In genomic region chr4:155071962-155072361, GRCh38 we compare ENCODE assay signal across 21 cellular contexts.
DNase-seq lines count a peak whose midpoint lies in the region; ATAC-seq, FAIRE-seq and TF ChIP-seq lines count a peak whose summit lies in the region.
"Had no signal": no experiment of that assay in that cellular context is flagged by ENCODE, and none has a peak within 500 bp of the region (broad histone marks: within the 10 kb centered on the region; RNA-seq: fewer than 3 reads in every experiment).

No MANE protein-coding gene starts in this region.

- dilution Hi-C loops in endothelial cell of umbilical vein (cut with MboI; ENCODE audit: extremely low pct_ligation_motif_present, low sequenced_read_pairs) = no loop called here

- no peak overlapping the region for H3K9ac ChIP-seq in endothelial cell of umbilical vein (replicated peaks; ENCODE audit: extremely low read depth, insufficient read depth, low read length)

- no peak overlapping the region for H3K27ac ChIP-seq in endothelial cell of umbilical vein (ENCODE audit: insufficient read depth, low read depth, low read length)
- no peak overlapping the region for H3K27ac ChIP-seq in body of pancreas
- no peak overlapping the region for H3K27ac ChIP-seq in substantia nigra (ENCODE audit: low read depth, low read length, poor library complexity, severe bottlenecking)
- H3K27ac ChIP-seq: SJSA1 had no signal

- TF ChIP-seq POLR2A in endothelial cell of umbilical vein (IDR thresholded peaks at IDR 0.05; ENCODE audit: low read depth, low read length) (no peak), body of pancreas (IDR thresholded peaks at IDR 0.05) (no peak)

- H3K27me3 ChIP-seq in endothelial cell of umbilical vein (ENCODE audit: control insufficient read depth in 2 of 2, insufficient read depth in 2 of 2, low read length in 2 of 2) (no peaks in the 10 kb centered on the region), body of pancreas (no peaks in the 10 kb centered on the region)
- H3K27me3 ChIP-seq: SJSA1 had no signal

- H3K4me3 ChIP-seq in endothelial cell of umbilical vein (replicated peaks in 1 of 3; ENCODE audit: insufficient read depth in 1 of 3, low read depth in 1 of 3, low read length in 3 of 3) = no peak overlapping the region
- H3K4me3 ChIP-seq in body of pancreas = no peak overlapping the region
- H3K4me3 ChIP-seq: GM12878, SJSA1 had no signal

- no TSS peak for BruUV-seq in endothelial cell of umbilical vein (replicated peaks; lab: Mats Ljungman, UMichigan)

- H3K9me1 ChIP-seq in endothelial cell of umbilical vein (replicated peaks; ENCODE audit: control insufficient read depth, extremely low read depth, insufficient read depth, low read length) = no peaks in the 10 kb centered on the region

- TF ChIP-seq CTCF in endothelial cell of umbilical vein (IDR thresholded peaks at IDR 0.05; ENCODE audit: extremely low read depth in 1 of 2, insufficient read depth in 1 of 2, low read depth in 1 of 2, low read length in 2 of 2) (no peak), body of pancreas (IDR thresholded peaks at IDR 0.05) (no peak)

- H3K9me3 ChIP-seq in endothelial cell of umbilical vein (replicated peaks; ENCODE audit: control insufficient read depth, insufficient read depth, low read length) (no peaks in the 10 kb centered on the region), body of pancreas (no peaks in the 10 kb centered on the region)
- H3K9me3 ChIP-seq: SJSA1 had no signal

- H3K36me3 ChIP-seq in endothelial cell of umbilical vein (ENCODE audit: control insufficient read depth in 2 of 2, extremely low read depth in 1 of 2, insufficient read depth in 2 of 2, low read length in 2 of 2) (no peaks in the 10 kb centered on the region), body of pancreas (replicated peaks in 1 of 2; ENCODE audit: insufficient read depth in 1 of 2, low read depth in 2 of 2) (no peaks in the 10 kb centered on the region)
- H3K36me3 ChIP-seq: SJSA1 had no signal

- no peaks in the 10 kb centered on the region for H3K4me1 ChIP-seq in endothelial cell of umbilical vein (ENCODE audit: control insufficient read depth, extremely low read depth, insufficient read depth, low read length)
- peaks cover 7% of the 10 kb centered on the region for H3K4me1 ChIP-seq in body of pancreas
- H3K4me1 ChIP-seq: SJSA1 had no signal

- DNase-seq in endothelial cell of umbilical vein (ENCODE audit: low read depth, low spot score) (peak; percentile 13), body of pancreas (no peak), substantia nigra (lab: John Stamatoyannopoulos, UW) (no peak), left colon (no peak)
- DNase-seq: CD4-positive, CD25-positive, alpha-beta regulatory T cell; EL; KG1; NCI-H1092 treated with DMSO at 0.1 percent for 48 hours; NCI-H2081; NCI-H2171; NCI-H345; NCI-H524 treated with DMSO at 0.1 percent for 48 hours; SW 1271; T-helper 17 cell had no signal

- POLR2A ChIA-PET in endothelial cell of umbilical vein (lab: Charles Lee) = no interaction called here

- H3K4me2 ChIP-seq in endothelial cell of umbilical vein (ENCODE audit: insufficient read depth, low read length) = no peak overlapping the region

- no peak for FAIRE-seq in endothelial cell of umbilical vein (lab: Jason Lieb, UNC)
- FAIRE-seq: GM12878, HTR-8/SVneo had no signal

- intact Hi-C loops in endothelial cell of umbilical vein (cut with micrococcal nuclease) (no loop called here), body of pancreas (cut with DNase I) (no loop called here), left colon (cut with DNase I, micrococcal nuclease) (no loop called here)

- ATAC-seq in GM18867 (IDR thresholded peaks at IDR 0.05; ENCODE audit: unreplicated experiment) = peak; percentile 27
- peak; percentile 21 for ATAC-seq in GM19395 (IDR thresholded peaks at IDR 0.05; ENCODE audit: unreplicated experiment)
- peak; percentile 24 for ATAC-seq in HG02885 (IDR thresholded peaks at IDR 0.05; ENCODE audit: poor library complexity, unreplicated experiment)
- no peak for ATAC-seq in body of pancreas
- ATAC-seq in left colon = no peak
- ATAC-seq: Right ventricle myocardium inferior, T-helper 17 cell had no signal

- CTCF ChIA-PET in endothelial cell of umbilical vein (lab: Charles Lee) = interaction anchor here (1.2 kb wide), 1 partner anchor 24 kb away, joined by 5 read pairs; no protein-coding TSS in a partner anchor

- 93 to 95% methylated on average over 2 of the region's 2 CpGs for WGBS in body of pancreas, 2 donors

- H4K20me1 ChIP-seq in endothelial cell of umbilical vein (replicated peaks; ENCODE audit: control insufficient read depth, extremely low read depth, insufficient read depth, low read length) = no peaks in the 10 kb centered on the region

- no peaks in the 10 kb centered on the region for H3K79me2 ChIP-seq in endothelial cell of umbilical vein (ENCODE audit: control insufficient read depth, insufficient read depth, low read length)

- H2AFZ ChIP-seq in endothelial cell of umbilical vein (ENCODE audit: low read depth, low read length) = no peak overlapping the region

TF ChIP-seq in endothelial cell of umbilical vein, 7 proteins besides CTCF, POLR2A, EP300 and RAD21:
- TF ChIP-seq MYC (IDR thresholded peaks at IDR 0.05; ENCODE audit: low read depth, low read length) (no peak), EZH2 (IDR thresholded peaks at IDR 0.05; ENCODE audit: borderline replicate concordance, low read depth, low read length, severe bottlenecking) (no peak)

Comparison
In these comparisons a context has a peak if more than half of its experiments do, and no peak if none do; other contexts are left out.
1. ATAC-seq: peak in GM18867 (single experiment), GM19395 (single experiment) and HG02885 (single experiment); none in body of pancreas (single experiment) and left colon (single experiment).